Comparison of ENCODE assay signal across 10 cellular contexts in the genomic region with DNA sequence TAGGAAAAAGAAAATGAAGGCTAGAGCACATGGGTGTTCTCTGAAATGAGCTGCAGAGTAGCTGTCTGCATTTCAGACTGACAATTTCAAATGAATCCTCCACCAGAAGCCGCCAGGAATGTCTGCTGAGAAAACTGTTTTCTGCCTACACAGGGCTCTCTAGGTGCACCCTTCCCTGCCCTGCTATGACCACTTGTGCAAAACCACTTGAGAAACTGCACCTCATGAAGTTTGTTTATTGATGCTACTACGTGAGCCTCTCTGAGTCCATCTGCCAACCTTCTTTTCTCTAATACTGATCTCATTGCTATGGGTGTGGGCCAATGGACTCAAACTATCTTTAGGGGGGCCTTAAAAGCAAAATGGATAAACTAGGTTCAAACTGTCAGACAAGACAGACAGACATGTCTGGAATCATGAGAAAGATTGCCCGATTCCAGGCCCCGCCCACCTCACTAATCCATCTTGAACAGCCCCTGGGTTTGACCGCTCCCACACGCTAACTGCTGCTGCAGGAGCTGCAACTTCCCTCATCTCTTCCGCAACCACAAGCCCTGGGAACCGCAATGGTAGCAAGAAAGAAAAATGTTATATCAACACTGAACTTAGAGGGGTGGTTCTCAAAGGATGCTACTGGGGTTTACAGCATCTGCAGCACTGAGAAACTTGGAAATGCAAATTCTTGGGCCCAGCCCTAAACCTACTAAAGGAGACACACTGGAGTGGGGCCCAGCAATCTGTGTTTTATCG. TPM values are rescaled to one million over a fixed set of nuclear protein-coding genes. Genes with fewer than 3 reads are reported as not detected.
DNase-seq lines count a peak whose midpoint lies in the region; ATAC-seq, FAIRE-seq and TF ChIP-seq lines count a peak whose summit lies in the region.
"Had no signal": no experiment of that assay in that cellular context is flagged by ENCODE, and none has a peak within 500 bp of the region (broad histone marks: within the 10 kb centered on the region; RNA-seq: fewer than 3 reads in every experiment).

No MANE protein-coding gene starts in this region.

- DNase-seq in CD4-positive, CD25-positive, alpha-beta regulatory T cell, result no peak
- DNase-seq in GM19239 (ENCODE audit: insufficient read length, low spot score) (no peak), GM12892 (ENCODE audit: insufficient read length) (no peak), mucosa of gallbladder (ENCODE audit: low spot score) (no peak), esophagus squamous epithelium (lab: John Stamatoyannopoulos, UW) (no peak), NCI-H1930 (lab: John Stamatoyannopoulos, UW) (no peak)
- peak; percentile 41 for DNase-seq in activated naive CD8-positive, alpha-beta T cell treated with anti-CD3 and anti-CD28 coated beads for 36 hours

- ATAC-seq in CD4-positive, CD25-positive, alpha-beta regulatory T cell (ENCODE audit: low read depth in 2 of 2), result no peak
- ATAC-seq in HG03432 (IDR thresholded peaks at IDR 0.05; ENCODE audit: unreplicated experiment), result peak; percentile 9

- TF ChIP-seq CTCF in esophagus squamous epithelium (IDR thresholded peaks at IDR 0.05), result no peak

- H3K27me3 Mint-ChIP-seq in CD4-positive, CD25-positive, alpha-beta regulatory T cell, result no peaks in the 10 kb centered on the region
- H3K27me3 Mint-ChIP-seq in activated naive CD8-positive, alpha-beta T cell treated with anti-CD3 and anti-CD28 coated beads for 36 hours, result no peaks in the 10 kb centered on the region

- peaks cover 21% of the 10 kb centered on the region for H3K4me1 ChIP-seq in CD4-positive, CD25-positive, alpha-beta regulatory T cell (ENCODE audit: control insufficient read depth, insufficient read depth, low read length, poor library complexity, severe bottlenecking)
- H3K4me1 ChIP-seq in esophagus squamous epithelium, result no peaks in the 10 kb centered on the region
- H3K4me1 ChIP-seq: parathyroid adenoma had no signal

- peak overlapping the region in 2 of 3 donors; percentile 21 to 89 for H3K27ac Mint-ChIP-seq in CD4-positive, CD25-positive, alpha-beta regulatory T cell
- peak overlapping the region; percentile 88 for H3K27ac Mint-ChIP-seq in activated naive CD8-positive, alpha-beta T cell treated with anti-CD3 and anti-CD28 coated beads for 36 hours
- H3K27ac Mint-ChIP-seq: dendritic cell treated with granulocyte-macrophage colony-stimulating factor and Interleukin-4, amounts not matched to agents 40 ng/mL and 50 ng/mL, for 4 days had no signal

- no peaks in the 10 kb centered on the region for H3K9me3 ChIP-seq in CD4-positive, CD25-positive, alpha-beta regulatory T cell (ENCODE audit: control insufficient read depth in 2 of 2, low read length in 2 of 2)
- no peaks in the 10 kb centered on the region for H3K9me3 ChIP-seq in esophagus squamous epithelium

- no peak overlapping the region for H3K4me3 ChIP-seq in CD4-positive, CD25-positive, alpha-beta regulatory T cell (ENCODE audit: low read depth, low read length)
- H3K4me3 ChIP-seq in esophagus squamous epithelium, result no peak overlapping the region

- H3K4me1 Mint-ChIP-seq in CD4-positive, CD25-positive, alpha-beta regulatory T cell, result peaks cover 16 to 57% (median 48%) of the 10 kb centered on the region in 4 donors
- peaks cover 48% of the 10 kb centered on the region for H3K4me1 Mint-ChIP-seq in activated naive CD8-positive, alpha-beta T cell treated with anti-CD3 and anti-CD28 coated beads for 36 hours

- H3K4me3 Mint-ChIP-seq in CD4-positive, CD25-positive, alpha-beta regulatory T cell, result no peak overlapping the region
- no peak overlapping the region for H3K4me3 Mint-ChIP-seq in activated naive CD8-positive, alpha-beta T cell treated with anti-CD3 and anti-CD28 coated beads for 36 hours
- H3K4me3 Mint-ChIP-seq: dendritic cell treated with granulocyte-macrophage colony-stimulating factor and Interleukin-4, amounts not matched to agents 40 ng/mL and 50 ng/mL, for 4 days had no signal

- FAIRE-seq in GM19239 (lab: Jason Lieb, UNC), result peak; percentile 92
- no peak for FAIRE-seq in GM12892 (lab: Jason Lieb, UNC)

- TF ChIP-seq POLR2A in GM12892 (IDR thresholded peaks at IDR 0.05; ENCODE audit: low read depth, low read length) (no peak), esophagus squamous epithelium (IDR thresholded peaks at IDR 0.05) (no peak)

- intact Hi-C loops in esophagus squamous epithelium (cut with DNase I), result no loop called here

- WGBS in esophagus squamous epithelium, 2 donors, result 80 to 91% methylated on average over 7 to 9 of the region's 9 CpGs

- no peaks in the 10 kb centered on the region for H3K27me3 ChIP-seq in CD4-positive, CD25-positive, alpha-beta regulatory T cell (ENCODE audit: control insufficient read depth, insufficient read depth, low read length)
- H3K27me3 ChIP-seq in esophagus squamous epithelium, result no peaks in the 10 kb centered on the region

- H3K9me3 Mint-ChIP-seq in CD4-positive, CD25-positive, alpha-beta regulatory T cell, result peaks cover 0 to 1% (median 0%) of the 10 kb centered on the region in 7 donors
- no peaks in the 10 kb centered on the region for H3K9me3 Mint-ChIP-seq in activated naive CD8-positive, alpha-beta T cell treated with anti-CD3 and anti-CD28 coated beads for 36 hours
- H3K9me3 Mint-ChIP-seq: dendritic cell treated with granulocyte-macrophage colony-stimulating factor and Interleukin-4, amounts not matched to agents 40 ng/mL and 50 ng/mL, for 4 days had no signal

- no peaks in the 10 kb centered on the region for H3K36me3 Mint-ChIP-seq in CD4-positive, CD25-positive, alpha-beta regulatory T cell
- H3K36me3 Mint-ChIP-seq in activated naive CD8-positive, alpha-beta T cell treated with anti-CD3 and anti-CD28 coated beads for 36 hours, result no peaks in the 10 kb centered on the region

- no peak overlapping the region for H3K27ac ChIP-seq in CD4-positive, CD25-positive, alpha-beta regulatory T cell (ENCODE audit: insufficient read depth, low read length, poor library complexity, severe bottlenecking)
- no peak overlapping the region for H3K27ac ChIP-seq in esophagus squamous epithelium
- H3K27ac ChIP-seq: parathyroid adenoma had no signal

- H3K36me3 ChIP-seq in CD4-positive, CD25-positive, alpha-beta regulatory T cell (ENCODE audit: control insufficient read depth, insufficient read depth, low read length), result no peaks in the 10 kb centered on the region
- H3K36me3 ChIP-seq in esophagus squamous epithelium, result no peaks in the 10 kb centered on the region

RNA-seq across cellular contexts. Expression of gene CD47, which starts 9.0 kb away (rescaled TPM):
- total RNA-seq in CD4-positive, CD25-positive, alpha-beta regulatory T cell, result 209 TPM
- polyA plus RNA-seq in CD4-positive, CD25-positive, alpha-beta regulatory T cell, result 100 to 1,000 TPM; 327 to 424 (median 362) TPM
- total RNA-seq in activated naive CD8-positive, alpha-beta T cell treated with anti-CD3 and anti-CD28 coated beads for 36 hours, result 10 to 100 TPM; 84.7 to 85.2 TPM
- 120 TPM for polyA plus RNA-seq in GM12892 (2012; ENCODE audit: missing spikeins)
- 96.4 TPM for total RNA-seq in mucosa of gallbladder
- total RNA-seq in esophagus squamous epithelium, result 100 to 1,000 TPM in 2 of 4 donors, 10 to 100 TPM in 2; 79.0 to 177 (median 115) TPM
